Comparison of ENCODE assay signal across 13 cellular contexts in the genomic region with DNA sequence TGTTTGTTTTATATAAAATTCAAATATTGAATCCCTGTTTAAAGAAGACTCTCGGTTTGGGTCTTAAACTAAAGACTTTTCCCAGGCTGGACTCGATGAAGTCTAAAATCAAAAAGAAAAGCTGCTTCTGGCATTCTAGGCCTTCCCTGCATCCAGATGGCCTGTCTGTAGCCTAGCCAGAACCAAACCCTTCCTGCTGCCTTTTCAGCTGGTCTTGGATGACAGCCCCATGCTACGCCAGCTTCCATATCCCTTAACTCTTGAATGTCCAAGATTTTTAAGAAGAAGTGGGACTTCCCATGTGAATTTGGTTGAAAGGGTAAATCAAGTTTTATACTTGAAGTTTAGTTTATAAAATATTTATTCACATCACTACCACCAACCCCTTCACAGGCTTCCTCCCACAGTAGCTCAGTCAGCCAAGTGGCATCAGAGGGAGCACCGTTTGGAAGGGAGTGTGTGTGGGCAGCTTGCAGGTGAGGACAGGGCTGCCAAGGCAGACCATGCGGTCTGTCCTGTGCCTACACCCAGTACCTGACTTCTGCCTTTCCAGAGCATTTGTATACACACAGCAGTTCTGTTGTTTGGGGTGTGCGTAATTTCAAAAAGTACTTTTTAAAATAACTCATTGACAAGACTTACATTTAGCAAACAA. TPM values are rescaled to one million over a fixed set of nuclear protein-coding genes. Genes with fewer than 3 reads are reported as not detected.
A peak's percentile ranks its signal among the peaks of the same experiment; 100 is the strongest.
DNase-seq lines count a peak whose midpoint lies in the region; ATAC-seq and TF ChIP-seq lines count a peak whose summit lies in the region.
"Had no signal": no experiment of that assay in that cellular context is flagged by ENCODE, and none has a peak within 500 bp of the region (broad histone marks: within the 10 kb centered on the region; RNA-seq: fewer than 3 reads in every experiment).

No MANE protein-coding gene starts in this region.

- H3K9me2 ChIP-seq in OCI-LY1 (ENCODE audit: low read depth, low read length), result no peaks in the 10 kb centered on the region

- no peaks in the 10 kb centered on the region for H4K20me1 ChIP-seq in OCI-LY1 (ENCODE audit: insufficient read depth, low read length)

- H3K9me3 Mint-ChIP-seq in activated CD4-positive, alpha-beta memory T cell treated with anti-CD3 and anti-CD28 coated beads for 36 hours, result no peaks in the 10 kb centered on the region
- no peaks in the 10 kb centered on the region for H3K9me3 Mint-ChIP-seq in activated CD4-positive, alpha-beta memory T cell treated with anti-CD3 and anti-CD28 coated beads, Interleukin-2, amount 10 ng/mL, durations not matched to agents 7 days and 5 days
- H3K9me3 Mint-ChIP-seq: central memory CD8-positive, alpha-beta T cell had no signal

- H3K27me3 Mint-ChIP-seq in activated CD4-positive, alpha-beta memory T cell treated with anti-CD3 and anti-CD28 coated beads for 36 hours, result no peaks in the 10 kb centered on the region
- H3K27me3 Mint-ChIP-seq in activated CD4-positive, alpha-beta memory T cell treated with anti-CD3 and anti-CD28 coated beads, Interleukin-2, amount 10 ng/mL, durations not matched to agents 7 days and 5 days, result no peaks in the 10 kb centered on the region
- H3K27me3 Mint-ChIP-seq: central memory CD8-positive, alpha-beta T cell; progenitor cell of endocrine pancreas had no signal

- TF ChIP-seq EP300 in esophagus muscularis mucosa (IDR thresholded peaks at IDR 0.05) (no peak), sigmoid colon (IDR thresholded peaks at IDR 0.05) (no peak)

- intact Hi-C loops in activated CD4-positive, alpha-beta memory T cell treated with anti-CD3 and anti-CD28 coated beads for 36 hours (cut with micrococcal nuclease), result no loop called here
- intact Hi-C loops in esophagus muscularis mucosa (cut with DNase I), result loop anchor here (5.0 to 10.0 kb wide), 4 partner anchors 104 to 369 kb away; a partner anchor contains a TSS
- intact Hi-C loops in sigmoid colon (cut with DNase I), result loop anchor here (1.0 to 10.0 kb wide), 3 partner anchors 106 to 354 kb away; a partner anchor contains a TSS

- H3K79me2 ChIP-seq in OCI-LY1 (ENCODE audit: insufficient read depth, low read length), result no peaks in the 10 kb centered on the region

- DNase-seq in activated CD4-positive, alpha-beta memory T cell treated with anti-CD3 and anti-CD28 coated beads for 36 hours, result no peak
- no peak for DNase-seq in activated CD4-positive, alpha-beta memory T cell treated with anti-CD3 and anti-CD28 coated beads, Interleukin-2, amount 10 ng/mL, durations not matched to agents 7 days and 5 days
- DNase-seq in esophagus muscularis mucosa (ENCODE audit: extremely low spot score) (no peak), sigmoid colon (no peak), iPS-NIHi7 (ENCODE audit: extremely low spot score) (no peak), ACHN (no peak)
- DNase-seq: activated naive CD4-positive, alpha-beta T cell treated with Interleukin-2 at 50 U/mL for 16 hours; Caco-2; NCI-H1048 had no signal

- H3K36me3 ChIP-seq in OCI-LY1 (ENCODE audit: insufficient read depth, low read length), result no peaks in the 10 kb centered on the region
- no peaks in the 10 kb centered on the region for H3K36me3 ChIP-seq in esophagus muscularis mucosa
- no peaks in the 10 kb centered on the region for H3K36me3 ChIP-seq in sigmoid colon

- TF ChIP-seq CTCF in OCI-LY1 (IDR thresholded peaks at IDR 0.05; ENCODE audit: low read length) (no peak), esophagus muscularis mucosa (IDR thresholded peaks at IDR 0.05) (no peak), sigmoid colon (IDR thresholded peaks at IDR 0.05) (no peak)

- H3K9ac ChIP-seq in OCI-LY1 (ENCODE audit: low read length), result peak overlapping the region; percentile 15; the same call in 1 of the 2 replicates

- in situ Hi-C loops in ACHN (cut with HindIII; ENCODE audit: low pct_ligation_motif_present, low pct_unique_long_range_greater_than_20kb, low sequenced_read_pairs), result no loop called here

- H3K4me1 ChIP-seq in OCI-LY1 (ENCODE audit: insufficient read depth, low read length, severe bottlenecking) (peaks cover 55% of the 10 kb centered on the region), esophagus muscularis mucosa (peaks cover 17 to 55% (median 52%) of the 10 kb centered on the region in 4 donors), sigmoid colon (peaks cover 0 to 61% (median 58%) of the 10 kb centered on the region in 4 donors)
- H3K4me1 ChIP-seq: Caco-2 had no signal

- H3K9me3 ChIP-seq in OCI-LY1 (ENCODE audit: low read length), result no peaks in the 10 kb centered on the region
- H3K9me3 ChIP-seq in esophagus muscularis mucosa, result no peaks in the 10 kb centered on the region
- no peaks in the 10 kb centered on the region for H3K9me3 ChIP-seq in sigmoid colon
- H3K9me3 ChIP-seq: Caco-2 had no signal

- H3K27ac ChIP-seq in OCI-LY1 (ENCODE audit: low read depth, low read length, poor library complexity, severe bottlenecking) (peak overlapping the region; percentile 76), esophagus muscularis mucosa (replicated peaks in 1 of 4) (peak overlapping the region; percentile 47 to 70 (median 56)), sigmoid colon (peak overlapping the region; percentile 47 to 73 (median 65))

- peak overlapping the region; percentile 23 for H3K27ac Mint-ChIP-seq in activated CD4-positive, alpha-beta memory T cell treated with anti-CD3 and anti-CD28 coated beads for 36 hours
- no peak overlapping the region for H3K27ac Mint-ChIP-seq in activated CD4-positive, alpha-beta memory T cell treated with anti-CD3 and anti-CD28 coated beads, Interleukin-2, amount 10 ng/mL, durations not matched to agents 7 days and 5 days
- H3K27ac Mint-ChIP-seq: progenitor cell of endocrine pancreas had no signal

- no peak overlapping the region for H3K4me3 ChIP-seq in OCI-LY1 (ENCODE audit: low read depth, low read length, poor library complexity, severe bottlenecking)
- no peak overlapping the region for H3K4me3 ChIP-seq in esophagus muscularis mucosa
- H3K4me3 ChIP-seq in sigmoid colon, result no peak overlapping the region

- H3K36me3 Mint-ChIP-seq in activated CD4-positive, alpha-beta memory T cell treated with anti-CD3 and anti-CD28 coated beads for 36 hours, result no peaks in the 10 kb centered on the region
- peaks cover 18% of the 10 kb centered on the region for H3K36me3 Mint-ChIP-seq in activated CD4-positive, alpha-beta memory T cell treated with anti-CD3 and anti-CD28 coated beads, Interleukin-2, amount 10 ng/mL, durations not matched to agents 7 days and 5 days (ENCODE audit: low read depth)

- H3K4me1 Mint-ChIP-seq in activated CD4-positive, alpha-beta memory T cell treated with anti-CD3 and anti-CD28 coated beads for 36 hours (ENCODE audit: low read depth), result peaks cover 22% of the 10 kb centered on the region
- peaks cover 25% of the 10 kb centered on the region for H3K4me1 Mint-ChIP-seq in activated CD4-positive, alpha-beta memory T cell treated with anti-CD3 and anti-CD28 coated beads, Interleukin-2, amount 10 ng/mL, durations not matched to agents 7 days and 5 days

- H3K4me3 Mint-ChIP-seq in activated CD4-positive, alpha-beta memory T cell treated with anti-CD3 and anti-CD28 coated beads for 36 hours, result no peak overlapping the region
- no peak overlapping the region for H3K4me3 Mint-ChIP-seq in activated CD4-positive, alpha-beta memory T cell treated with anti-CD3 and anti-CD28 coated beads, Interleukin-2, amount 10 ng/mL, durations not matched to agents 7 days and 5 days
- H3K4me3 Mint-ChIP-seq: central memory CD8-positive, alpha-beta T cell had no signal

- no peaks in the 10 kb centered on the region for H3F3A ChIP-seq in OCI-LY1 (ENCODE audit: insufficient read depth, low read length)

- TF ChIP-seq POLR2A in esophagus muscularis mucosa (IDR thresholded peaks at IDR 0.05; ENCODE audit: low read depth) (no peak), sigmoid colon (IDR thresholded peaks at IDR 0.05) (no peak)

- no peak for ATAC-seq in GM21381 (IDR thresholded peaks at IDR 0.05; ENCODE audit: unreplicated experiment)

- H3K27me3 ChIP-seq in OCI-LY1 (ENCODE audit: insufficient read depth, low read length) (no peaks in the 10 kb centered on the region), esophagus muscularis mucosa (no peaks in the 10 kb centered on the region), sigmoid colon (no peaks in the 10 kb centered on the region)

- CTCF ChIA-PET in activated CD4-positive, alpha-beta memory T cell treated with anti-CD3 and anti-CD28 coated beads for 36 hours (lab: Charles Lee), result interaction anchor here (0.6 to 6.9 kb wide), 4 partner anchors 18 to 385 kb away, joined by 3 to 61 read pairs (median 4); a partner anchor contains a TSS
- CTCF ChIA-PET in activated CD4-positive, alpha-beta memory T cell treated with anti-CD3 and anti-CD28 coated beads, Interleukin-2, amount 10 ng/mL, durations not matched to agents 7 days and 5 days (lab: Charles Lee), result interaction anchor here (1.0 to 10.1 kb wide), 3 partner anchors 101 to 368 kb away, joined by 4 to 96 read pairs (median 45); a partner anchor contains a TSS

- 49% methylated on average over 6 of the region's 6 CpGs for WGBS in esophagus muscularis mucosa
- 65 to 77% methylated on average over 6 of the region's 6 CpGs for WGBS in sigmoid colon, 2 donors

- H3K4me2 ChIP-seq in OCI-LY1 (ENCODE audit: low read length), result no peak overlapping the region

- POLR2A ChIA-PET in activated CD4-positive, alpha-beta memory T cell treated with anti-CD3 and anti-CD28 coated beads for 36 hours (lab: Charles Lee), result no interaction called here
- POLR2A ChIA-PET in activated CD4-positive, alpha-beta memory T cell treated with anti-CD3 and anti-CD28 coated beads, Interleukin-2, amount 10 ng/mL, durations not matched to agents 7 days and 5 days (lab: Charles Lee), result interaction anchor here (1.1 to 12.0 kb wide), 7 partner anchors 10 to 354 kb away, joined by 3 to 116 read pairs (median 5); a partner anchor contains a TSS

- H2AFZ ChIP-seq in OCI-LY1 (ENCODE audit: low read length), result peak overlapping the region; percentile 36

RNA-seq across cellular contexts. Expression of a gene that starts 18.2 kb away (rescaled TPM):
- 100 to 1,000 TPM; 332 to 339 TPM for total RNA-seq in activated CD4-positive, alpha-beta memory T cell treated with anti-CD3 and anti-CD28 coated beads for 36 hours
- 100 to 1,000 TPM; 232 to 238 TPM for total RNA-seq in activated CD4-positive, alpha-beta memory T cell treated with anti-CD3 and anti-CD28 coated beads, Interleukin-2, amount 10 ng/mL, durations not matched to agents 7 days and 5 days
- total RNA-seq in esophagus muscularis mucosa (100 to 1,000 TPM in 3 of 4 donors, 10 to 100 TPM in 1; 96.0 to 118 (median 110) TPM), sigmoid colon (100 to 1,000 TPM; 109 to 137 (median 123) TPM)
- polyA plus RNA-seq in sigmoid colon, result 100 to 1,000 TPM; 137 to 170 (median 145) TPM

RNA-seq across cellular contexts. Expression of a gene that starts 38.8 kb away (rescaled TPM):
- 100 to 1,000 TPM; 107 to 108 TPM for total RNA-seq in activated CD4-positive, alpha-beta memory T cell treated with anti-CD3 and anti-CD28 coated beads for 36 hours
- total RNA-seq in activated CD4-positive, alpha-beta memory T cell treated with anti-CD3 and anti-CD28 coated beads, Interleukin-2, amount 10 ng/mL, durations not matched to agents 7 days and 5 days, result 10 to 100 TPM; 98.0 to 100.0 TPM
- total RNA-seq in esophagus muscularis mucosa (10 to 100 TPM; 64.1 to 85.2 (median 80.5) TPM), sigmoid colon (100 to 1,000 TPM in 1 of 4 donors, 10 to 100 TPM in 3; 70.2 to 103 (median 76.3) TPM)
- polyA plus RNA-seq in sigmoid colon, result 10 to 100 TPM; 54.6 to 65.5 (median 57.7) TPM
